Comparison of ENCODE assay signal across 8 cellular contexts in genomic region chr5:141040763-141041426, GRCh38. TPM values are rescaled to one million over a fixed set of nuclear protein-coding genes. Genes with fewer than 3 reads are reported as not detected.
A peak's percentile ranks its signal among the peaks of the same experiment; 100 is the strongest.
DNase-seq lines count a peak whose midpoint lies in the region; ATAC-seq, FAIRE-seq and TF ChIP-seq lines count a peak whose summit lies in the region.

No MANE protein-coding gene starts in this region.

- H3K4me1 ChIP-seq in A549 (peaks cover 8% of the 10 kb centered on the region; the same call in 1 of the 3 replicates), KMS-11 (ENCODE audit: low read depth, poor library complexity, severe bottlenecking) (no peaks in the 10 kb centered on the region), PC-3 (ENCODE audit: insufficient read depth, low read length) (peaks cover 9% of the 10 kb centered on the region)
- no peaks in the 10 kb centered on the region for H3K4me1 ChIP-seq in naive thymus-derived CD4-positive, alpha-beta T cell (ENCODE audit: control insufficient read depth in 2 of 2, insufficient read depth in 2 of 2, low read length in 2 of 2)

- H3K9me3 ChIP-seq in A549 (no peaks in the 10 kb centered on the region), PC-3 (ENCODE audit: low read length) (no peaks in the 10 kb centered on the region)
- H3K9me3 ChIP-seq in naive thymus-derived CD4-positive, alpha-beta T cell (ENCODE audit: control insufficient read depth in 2 of 3, low read length in 3 of 3), result peaks cover 0 to 5% (median 0%) of the 10 kb centered on the region in 3 experiments

- H3K9me2 ChIP-seq in PC-3 (replicated peaks; ENCODE audit: low read length), result no peaks in the 10 kb centered on the region

- H4K20me1 ChIP-seq in KMS-11 (ENCODE audit: insufficient read depth), result no peaks in the 10 kb centered on the region
- H4K20me1 ChIP-seq in PC-3 (ENCODE audit: low read length), result no peaks in the 10 kb centered on the region

- H3K4me2 ChIP-seq in A549, result peak overlapping the region; percentile 78
- H3K4me2 ChIP-seq in KMS-11, result no peak overlapping the region
- peak overlapping the region; percentile 96 for H3K4me2 ChIP-seq in PC-3 (ENCODE audit: low read length)

- H3K27me3 ChIP-seq in KMS-11 (ENCODE audit: insufficient read depth, low read depth) (no peaks in the 10 kb centered on the region; the same call in 1 of the 2 replicates), PC-3 (ENCODE audit: low read length) (no peaks in the 10 kb centered on the region)
- H3K27me3 ChIP-seq in naive thymus-derived CD4-positive, alpha-beta T cell (ENCODE audit: control insufficient read depth in 2 of 2, insufficient read depth in 2 of 2, low read length in 2 of 2), result no peaks in the 10 kb centered on the region

- CTCF ChIA-PET in A549 (lab: Yijun Ruan, JAX), result interaction anchor here (0.5 to 5.5 kb wide), 57 partner anchors 8 to 969 kb away, joined by 3 to 77 read pairs (median 5); partner anchors contain the start of genes PCDHA1, PCDHA11, PCDHA12 and PCDHA3
- CTCF ChIA-PET in PC-3 (lab: Charles Lee), result interaction anchor here (0.6 to 2.0 kb wide), 11 partner anchors 11 to 219 kb away, joined by 3 to 66 read pairs (median 5); partner anchors contain the start of genes PCDHA12, PCDHA13, PCDHA5 and PCDHAC1
- CTCF ChIA-PET in naive thymus-derived CD4-positive, alpha-beta T cell (lab: Charles Lee), result no interaction called here

- H2AFZ ChIP-seq in KMS-11 (ENCODE audit: low read depth), result no peak overlapping the region
- peak overlapping the region; percentile 87 for H2AFZ ChIP-seq in PC-3 (ENCODE audit: low read length)

- ATAC-seq in A549, result peak; percentile 90 to 92
- peak; percentile 68 for ATAC-seq in GM18907 (IDR thresholded peaks at IDR 0.05; ENCODE audit: unreplicated experiment)
- ATAC-seq in PC-3, result peak; percentile 79
- peak; percentile 76 for ATAC-seq in naive thymus-derived CD4-positive, alpha-beta T cell
- ATAC-seq in stimulated activated naive CD8-positive, alpha-beta T cell treated with anti-CD3 and anti-CD28 coated beads, Interleukin-15, amount 100 ng/mL, for 72 hours, result peak; percentile 77

- no peaks in the 10 kb centered on the region for H3K27me3 Mint-ChIP-seq in activated T-helper 1 cell treated with anti-CD3 and anti-CD28 coated beads, Interleukin-12 subunit alpha, Interleukin-12 subunit beta, Interleukin-2, Interleukin-4 antibody, amounts not matched to agents 30 ng/mL and 10 ng/mL and 1 ng/mL, durations not matched to agents 14 hours and 24 hours and 36 hours (ENCODE audit: insufficient read depth)
- H3K27me3 Mint-ChIP-seq in naive thymus-derived CD4-positive, alpha-beta T cell, result peaks cover 0 to 32% (median 29%) of the 10 kb centered on the region in 5 donors
- peaks cover 7% of the 10 kb centered on the region for H3K27me3 Mint-ChIP-seq in stimulated activated naive CD8-positive, alpha-beta T cell treated with anti-CD3 and anti-CD28 coated beads, Interleukin-15, amount 100 ng/mL, for 72 hours

- TF ChIP-seq POLR2A in A549 (IDR thresholded peaks at IDR 0.05; ENCODE audit: low read length), result peak; percentile 55

- POLR2A ChIA-PET in A549 (lab: Yijun Ruan, JAX), result interaction anchor here (1.0 to 2.4 kb wide), 6 partner anchors 37 to 330 kb away, joined by 4 to 30 read pairs (median 11); partner anchors contain the start of genes PCDHA12, PCDHA5 and PCDHAC1
- POLR2A ChIA-PET in PC-3 (lab: Charles Lee; ENCODE audit: unreplicated experiment), result interaction anchor here (1.0 to 1.2 kb wide), 2 partner anchors 37 to 75 kb away, joined by 3 to 6 read pairs; partner anchors contain the start of gene PCDHAC2
- POLR2A ChIA-PET in naive thymus-derived CD4-positive, alpha-beta T cell (lab: Charles Lee), result no interaction called here

- no TSS peak for BruUV-seq in PC-3 (replicated peaks; lab: Mats Ljungman, UMichigan)

- DNase-seq in A549 (ENCODE audit: low read depth in 1 of 2, low spot score in 1 of 2) (peak; percentile 89 to 96), PC-3 (peak; percentile 95), fibroblast of the conjunctiva (ENCODE audit: low read depth) (peak; percentile 33)
- peak; percentile 42 for DNase-seq in activated T-helper 1 cell treated with anti-CD3 and anti-CD28 coated beads, Interleukin-12 subunit alpha, Interleukin-12 subunit beta, Interleukin-2, Interleukin-4 antibody, amounts not matched to agents 30 ng/mL and 10 ng/mL and 1 ng/mL, durations not matched to agents 14 hours and 24 hours and 36 hours (ENCODE audit: low spot score)
- DNase-seq in naive thymus-derived CD4-positive, alpha-beta T cell, result peak; percentile 14 to 70 (median 61)
- DNase-seq in stimulated activated naive CD8-positive, alpha-beta T cell treated with anti-CD3 and anti-CD28 coated beads, Interleukin-15, amount 100 ng/mL, for 72 hours, result peak; percentile 67 to 78

- H3K4me3 ChIP-seq in A549 (peak overlapping the region; percentile 48), KMS-11 (IDR thresholded peaks at IDR 0.05; ENCODE audit: insufficient read depth, low read depth, low read length) (no peak overlapping the region), PC-3 (ENCODE audit: low read length) (peak overlapping the region; percentile 82)
- H3K4me3 ChIP-seq in naive thymus-derived CD4-positive, alpha-beta T cell (ENCODE audit: low read length), result no peak overlapping the region

- H3K27ac Mint-ChIP-seq in activated T-helper 1 cell treated with anti-CD3 and anti-CD28 coated beads, Interleukin-12 subunit alpha, Interleukin-12 subunit beta, Interleukin-2, Interleukin-4 antibody, amounts not matched to agents 30 ng/mL and 10 ng/mL and 1 ng/mL, durations not matched to agents 14 hours and 24 hours and 36 hours, result no peak overlapping the region
- no peak overlapping the region for H3K27ac Mint-ChIP-seq in naive thymus-derived CD4-positive, alpha-beta T cell
- H3K27ac Mint-ChIP-seq in stimulated activated naive CD8-positive, alpha-beta T cell treated with anti-CD3 and anti-CD28 coated beads, Interleukin-15, amount 100 ng/mL, for 72 hours, result no peak overlapping the region

- TF ChIP-seq EP300 in A549 (IDR thresholded peaks at IDR 0.05), result no peak

- peak; percentile 96 for FAIRE-seq in A549 (lab: Jason Lieb, UNC)

- H3K27ac ChIP-seq in A549 (peak overlapping the region; percentile 56 to 72), KMS-11 (no peak overlapping the region), PC-3 (ENCODE audit: low read length) (peak overlapping the region; percentile 79)
- H3K27ac ChIP-seq in naive thymus-derived CD4-positive, alpha-beta T cell (ENCODE audit: low read depth, low read length), result no peak overlapping the region

- H3F3A ChIP-seq in PC-3 (ENCODE audit: low read length, unreplicated experiment), result no peaks in the 10 kb centered on the region

- no peaks in the 10 kb centered on the region for H3K36me3 Mint-ChIP-seq in activated T-helper 1 cell treated with anti-CD3 and anti-CD28 coated beads, Interleukin-12 subunit alpha, Interleukin-12 subunit beta, Interleukin-2, Interleukin-4 antibody, amounts not matched to agents 30 ng/mL and 10 ng/mL and 1 ng/mL, durations not matched to agents 14 hours and 24 hours and 36 hours (ENCODE audit: low read depth)
- H3K36me3 Mint-ChIP-seq in naive thymus-derived CD4-positive, alpha-beta T cell, result no peaks in the 10 kb centered on the region

- peak; percentile 92 for TF ChIP-seq RAD21 in A549 (conservative IDR thresholded peaks at IDR 0.05 in 1 of 2, IDR thresholded peaks at IDR 0.05 in 1 of 2)

- no peaks in the 10 kb centered on the region for H3K79me2 ChIP-seq in KMS-11 (ENCODE audit: insufficient read depth, low read depth)
- no peaks in the 10 kb centered on the region for H3K79me2 ChIP-seq in PC-3 (ENCODE audit: low read length)

- no peaks in the 10 kb centered on the region for H3K4me1 Mint-ChIP-seq in activated T-helper 1 cell treated with anti-CD3 and anti-CD28 coated beads, Interleukin-12 subunit alpha, Interleukin-12 subunit beta, Interleukin-2, Interleukin-4 antibody, amounts not matched to agents 30 ng/mL and 10 ng/mL and 1 ng/mL, durations not matched to agents 14 hours and 24 hours and 36 hours (ENCODE audit: low read depth)
- no peaks in the 10 kb centered on the region for H3K4me1 Mint-ChIP-seq in naive thymus-derived CD4-positive, alpha-beta T cell
- H3K4me1 Mint-ChIP-seq in stimulated activated naive CD8-positive, alpha-beta T cell treated with anti-CD3 and anti-CD28 coated beads, Interleukin-15, amount 100 ng/mL, for 72 hours, result no peaks in the 10 kb centered on the region

- H3K9ac ChIP-seq in KMS-11 (no peak overlapping the region), PC-3 (ENCODE audit: low read length) (peak overlapping the region; percentile 89)

- intact Hi-C loops in PC-3 (cut with micrococcal nuclease), result loop anchor here (1.0 kb wide), 8 partner anchors 37 to 234 kb away; partner anchors contain the start of genes PCDHA12, PCDHA13, PCDHA4 and PCDHA5
- intact Hi-C loops in activated T-helper 1 cell treated with anti-CD3 and anti-CD28 coated beads, Interleukin-12 subunit alpha, Interleukin-12 subunit beta, Interleukin-2, Interleukin-4 antibody, amounts not matched to agents 30 ng/mL and 10 ng/mL and 1 ng/mL, durations not matched to agents 14 hours and 24 hours and 36 hours (cut with micrococcal nuclease), result no loop called here
- intact Hi-C loops in naive thymus-derived CD4-positive, alpha-beta T cell (cut with micrococcal nuclease), result loop anchor here in 1 of 2 donors (10.0 kb wide), 1 partner anchor 676 kb away; the partner anchor contains the start of gene SLC4A9

- WGBS in A549 (ENCODE audit: missing lambda C conversion rate), result 2% methylated on average over 24 of the region's 25 CpGs

- TF ChIP-seq CTCF in A549 (IDR thresholded peaks at IDR 0.05) (peak; percentile 87), KMS-11 (conservative IDR thresholded peaks at IDR 0.05; ENCODE audit: low read depth, low read length) (peak; percentile 84), PC-3 (conservative IDR thresholded peaks at IDR 0.05; ENCODE audit: low read depth, low read length) (peak; percentile 84)

- H3K36me3 ChIP-seq in KMS-11 (ENCODE audit: insufficient read depth) (no peaks in the 10 kb centered on the region), PC-3 (ENCODE audit: low read depth, low read length) (no peaks in the 10 kb centered on the region)
- H3K36me3 ChIP-seq in naive thymus-derived CD4-positive, alpha-beta T cell (ENCODE audit: control insufficient read depth in 2 of 3, insufficient read depth in 3 of 3, low read length in 3 of 3), result no peaks in the 10 kb centered on the region

- no peak overlapping the region for H3K4me3 Mint-ChIP-seq in activated T-helper 1 cell treated with anti-CD3 and anti-CD28 coated beads, Interleukin-12 subunit alpha, Interleukin-12 subunit beta, Interleukin-2, Interleukin-4 antibody, amounts not matched to agents 30 ng/mL and 10 ng/mL and 1 ng/mL, durations not matched to agents 14 hours and 24 hours and 36 hours
- no peak overlapping the region for H3K4me3 Mint-ChIP-seq in naive thymus-derived CD4-positive, alpha-beta T cell
- H3K4me3 Mint-ChIP-seq in stimulated activated naive CD8-positive, alpha-beta T cell treated with anti-CD3 and anti-CD28 coated beads, Interleukin-15, amount 100 ng/mL, for 72 hours, result no peak overlapping the region

- H3K9me3 Mint-ChIP-seq in activated T-helper 1 cell treated with anti-CD3 and anti-CD28 coated beads, Interleukin-12 subunit alpha, Interleukin-12 subunit beta, Interleukin-2, Interleukin-4 antibody, amounts not matched to agents 30 ng/mL and 10 ng/mL and 1 ng/mL, durations not matched to agents 14 hours and 24 hours and 36 hours, result no peaks in the 10 kb centered on the region
- peaks cover 0 to 35% (median 9%) of the 10 kb centered on the region in 11 donors for H3K9me3 Mint-ChIP-seq in naive thymus-derived CD4-positive, alpha-beta T cell
- H3K9me3 Mint-ChIP-seq in stimulated activated naive CD8-positive, alpha-beta T cell treated with anti-CD3 and anti-CD28 coated beads, Interleukin-15, amount 100 ng/mL, for 72 hours, result peaks cover 0 to 4% of the 10 kb centered on the region in 2 donors

RNA-seq across cellular contexts. Expression of gene PCDHB1, which starts 10.3 kb away (rescaled TPM):
- polyA plus RNA-seq in A549 (2011; rRNA removed) (not detected in 2 replicates), A549 (2017; fragmentation: RNase III; extraction: RNeasy Plus Mini Kit Qiagen cat#74134 plus additional on column Dnase treatment) (not detected in 3 replicates)
- not detected in 2 replicates for polyA plus RNA-seq in A549 (2012; cell fraction: cytosol; rRNA removed)
- not detected in 2 replicates for polyA plus RNA-seq in A549 (2012; cell fraction: nucleus; rRNA removed)
- not detected in 2 replicates for polyA minus RNA-seq in A549 (2011; rRNA and poly(A)+ RNA removed)
- 0.06 and 0.07 TPM in 2 replicates for total RNA-seq in PC-3 (2014; rRNA removed)
- total RNA-seq in activated T-helper 1 cell treated with anti-CD3 and anti-CD28 coated beads, Interleukin-12 subunit alpha, Interleukin-12 subunit beta, Interleukin-2, Interleukin-4 antibody, amounts not matched to agents 30 ng/mL and 10 ng/mL and 1 ng/mL, durations not matched to agents 14 hours and 24 hours and 36 hours, result not detected in 2 replicates
- total RNA-seq in naive thymus-derived CD4-positive, alpha-beta T cell, result not detected
- polyA plus RNA-seq in naive thymus-derived CD4-positive, alpha-beta T cell, result not detected

RNA-seq across cellular contexts. Expression of gene PCDHB2, which starts 53.5 kb away (rescaled TPM):
- polyA plus RNA-seq in A549 (2011; rRNA removed), result 4.1 and 5.0 TPM in 2 replicates
- polyA plus RNA-seq in A549 (2012; cell fraction: cytosol; rRNA removed), result 4.0 and 5.1 TPM in 2 replicates
- 12.4 and 17.0 TPM in 2 replicates for polyA plus RNA-seq in A549 (2012; cell fraction: nucleus; rRNA removed)
- 2.7 to 3.4 TPM (median 3.0 TPM) in 3 replicates for polyA plus RNA-seq in A549 (2017; fragmentation: RNase III; extraction: RNeasy Plus Mini Kit Qiagen cat#74134 plus additional on column Dnase treatment)
- 5.8 and 7.6 TPM in 2 replicates for polyA minus RNA-seq in A549 (2011; rRNA and poly(A)+ RNA removed)
- 13.8 and 15.0 TPM in 2 replicates for total RNA-seq in PC-3 (2014; rRNA removed)
- total RNA-seq in activated T-helper 1 cell treated with anti-CD3 and anti-CD28 coated beads, Interleukin-12 subunit alpha, Interleukin-12 subunit beta, Interleukin-2, Interleukin-4 antibody, amounts not matched to agents 30 ng/mL and 10 ng/mL and 1 ng/mL, durations not matched to agents 14 hours and 24 hours and 36 hours, result not detected in 2 replicates
- total RNA-seq in naive thymus-derived CD4-positive, alpha-beta T cell, result under 1 TPM in 4 of 5 experiments, not detected in 1; 0.34 to 0.97 (median 0.72) TPM
- polyA plus RNA-seq in naive thymus-derived CD4-positive, alpha-beta T cell, result not detected

RNA-seq across cellular contexts. Expression of gene PCDHB3, which starts 59.4 kb away (rescaled TPM):
- polyA plus RNA-seq in A549 (2011; rRNA removed) (0.09 and 0.10 TPM in 2 replicates), A549 (2017; fragmentation: RNase III; extraction: RNeasy Plus Mini Kit Qiagen cat#74134 plus additional on column Dnase treatment) (0.03 to 0.06 TPM (median 0.03 TPM) in 3 replicates)
- 0.01 and 0.04 TPM in 2 replicates for polyA plus RNA-seq in A549 (2012; cell fraction: cytosol; rRNA removed)
- 0.09 and 0.26 TPM in 2 replicates for polyA plus RNA-seq in A549 (2012; cell fraction: nucleus; rRNA removed)
- polyA minus RNA-seq in A549 (2011; rRNA and poly(A)+ RNA removed), result 1.0 and 1.9 TPM in 2 replicates
- 0.36 and 0.58 TPM in 2 replicates for total RNA-seq in PC-3 (2014; rRNA removed)
- total RNA-seq in activated T-helper 1 cell treated with anti-CD3 and anti-CD28 coated beads, Interleukin-12 subunit alpha, Interleukin-12 subunit beta, Interleukin-2, Interleukin-4 antibody, amounts not matched to agents 30 ng/mL and 10 ng/mL and 1 ng/mL, durations not matched to agents 14 hours and 24 hours and 36 hours, result not detected in 2 replicates
- not detected for total RNA-seq in naive thymus-derived CD4-positive, alpha-beta T cell
- not detected for polyA plus RNA-seq in naive thymus-derived CD4-positive, alpha-beta T cell

Comparison
In these comparisons a context has a peak if more than half of its experiments do, and no peak if none do; other contexts are left out.
1. DNase-seq: peak in every context shown above with its lines; median percentile 95 in PC-3; 92 in A549; 72 in stimulated activated naive CD8-positive, alpha-beta T cell treated with anti-CD3 and anti-CD28 coated beads, Interleukin-15, amount 100 ng/mL, for 72 hours; 61 in naive thymus-derived CD4-positive, alpha-beta T cell; 42 in activated T-helper 1 cell treated with anti-CD3 and anti-CD28 coated beads, Interleukin-12 subunit alpha, Interleukin-12 subunit beta, Interleukin-2, Interleukin-4 antibody, amounts not matched to agents 30 ng/mL and 10 ng/mL and 1 ng/mL, durations not matched to agents 14 hours and 24 hours and 36 hours; 33 in fibroblast of the conjunctiva.
2. H3K27ac ChIP-seq: peak in A549 (2 of 2) and PC-3 (single experiment); none in KMS-11 (single experiment) and naive thymus-derived CD4-positive, alpha-beta T cell (single experiment).
3. H3K4me3 ChIP-seq: peak in A549 (single experiment) and PC-3 (single experiment); none in KMS-11 (single experiment) and naive thymus-derived CD4-positive, alpha-beta T cell (single experiment).
4. Peak in every context shown above with its lines, with median percentiles within 50 percentile points of each other: ATAC-seq and CTCF ChIP-seq.